Comparison of ENCODE assay signal across 9 cellular contexts in the genomic region with DNA sequence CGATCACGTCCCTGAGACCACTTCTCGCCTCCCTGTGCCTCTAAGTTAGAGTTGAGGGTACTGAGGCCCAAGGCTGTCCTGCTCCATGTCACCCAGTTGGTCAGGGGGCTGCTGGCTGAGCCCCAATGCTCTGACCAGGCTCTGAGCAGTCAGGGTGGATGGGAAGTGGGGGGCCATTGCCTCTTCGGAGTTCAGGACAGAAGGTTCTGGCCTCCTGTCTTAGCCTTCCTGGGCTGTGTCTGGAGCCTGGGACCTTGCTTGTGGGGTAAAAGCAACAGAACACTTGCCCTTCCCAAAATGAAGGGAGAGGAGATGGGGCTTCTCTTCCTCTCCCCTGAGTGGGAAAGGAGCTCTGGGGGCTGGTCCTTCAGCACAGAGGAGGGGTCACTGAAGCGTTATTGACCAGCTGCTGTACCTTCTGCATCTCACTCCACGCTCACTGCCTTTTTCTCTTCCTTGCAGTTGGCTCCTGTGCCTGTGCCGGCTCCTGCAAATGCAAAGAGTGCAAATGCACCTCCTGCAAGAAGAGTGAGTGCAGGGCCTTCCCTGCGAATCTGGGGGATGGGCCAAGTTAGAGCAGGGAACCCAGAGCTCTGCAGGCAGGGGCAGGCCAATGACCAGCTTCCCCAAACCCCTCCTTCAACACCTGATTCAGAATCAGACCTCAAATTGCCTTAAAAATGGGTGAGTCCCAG. TPM values are rescaled to one million over a fixed set of nuclear protein-coding genes. Genes with fewer than 3 reads are reported as not detected.
A peak's percentile ranks its signal among the peaks of the same experiment; 100 is the strongest.
DNase-seq lines count a peak whose midpoint lies in the region; ATAC-seq and TF ChIP-seq lines count a peak whose summit lies in the region.
"Had no signal": no experiment of that assay in that cellular context is flagged by ENCODE, and none has a peak within 500 bp of the region (broad histone marks: within the 10 kb centered on the region; RNA-seq: fewer than 3 reads in every experiment).

No MANE protein-coding gene starts in this region.

- no peaks in the 10 kb centered on the region for H3K79me1 ChIP-seq in H9 (ENCODE audit: insufficient read depth, low read depth, low read length, poor library complexity, severe bottlenecking)

- H2BK120ac ChIP-seq in H9 (ENCODE audit: low read depth, low read length, poor library complexity, severe bottlenecking) = no peak overlapping the region

- no peak overlapping the region for H2BK15ac ChIP-seq in H9 (ENCODE audit: low read depth, low read length)

- H3K4me3 ChIP-seq in BJ (ENCODE audit: low read depth, low read length) = peak overlapping the region; percentile 46
- peak overlapping the region; percentile 6 for H3K4me3 ChIP-seq in hepatocyte
- H3K4me3 ChIP-seq in spleen = peak overlapping the region in 7 of 8 donors; percentile 40 to 73 (median 53)

- H3K4me2 ChIP-seq in H9 (ENCODE audit: insufficient read depth, insufficient read length, low read length) = peak overlapping the region; percentile 79
- peak overlapping the region; percentile 78 for H3K4me2 ChIP-seq in hepatocyte

- POLR2A ChIA-PET in BJ (lab: Charles Lee) = interaction anchor here (0.5 kb wide), 1 partner anchor 9 kb away, joined by 3 read pairs; no protein-coding TSS in a partner anchor
- POLR2A ChIA-PET in activated CD8-positive, alpha-beta T cell treated with anti-CD3 and anti-CD28 coated beads for 36 hours (lab: Charles Lee) = interaction anchor here (0.6 to 2.5 kb wide), 15 partner anchors 9 to 404 kb away, joined by 3 to 13 read pairs (median 4); a partner anchor contains a TSS

- peaks cover 3 to 13% (median 8%) of the 10 kb centered on the region in 3 experiments; a peak in 6 of 7 replicates for H3K36me3 Mint-ChIP-seq in H9 (ENCODE audit: insufficient read depth in 1 of 3, low read depth in 3 of 3)
- peaks cover 12% of the 10 kb centered on the region for H3K36me3 Mint-ChIP-seq in activated CD8-positive, alpha-beta T cell treated with anti-CD3 and anti-CD28 coated beads for 36 hours (ENCODE audit: low read depth)

- no peak overlapping the region for H2BK5ac ChIP-seq in H9 (ENCODE audit: insufficient read length, low read length)

- no peak overlapping the region for H3K56ac ChIP-seq in H9 (ENCODE audit: insufficient read length, low read depth, low read length)

- H3K27me3 Mint-ChIP-seq in H9 (ENCODE audit: low read depth) = peaks cover 54% of the 10 kb centered on the region
- no peaks in the 10 kb centered on the region for H3K27me3 Mint-ChIP-seq in activated CD8-positive, alpha-beta T cell treated with anti-CD3 and anti-CD28 coated beads for 36 hours

- H3K27me3 ChIP-seq in BJ (ENCODE audit: control insufficient read depth, insufficient read depth, low read length) = no peaks in the 10 kb centered on the region
- H3K27me3 ChIP-seq in H9 (ENCODE audit: insufficient read depth, low read length) = no peaks in the 10 kb centered on the region
- H3K27me3 ChIP-seq in hepatocyte = peaks cover 16% of the 10 kb centered on the region
- H3K27me3 ChIP-seq in spleen (replicated peaks in 1 of 7) = peaks cover 0 to 6% (median 0%) of the 10 kb centered on the region in 7 donors

- H3K23ac ChIP-seq in H9 (ENCODE audit: insufficient read length, low read depth, low read length) = no peak overlapping the region

- H3K9me3 ChIP-seq in H9 (ENCODE audit: control insufficient read depth, low read depth, low read length) = no peaks in the 10 kb centered on the region
- no peaks in the 10 kb centered on the region for H3K9me3 ChIP-seq in hepatocyte (ENCODE audit: low read depth)
- H3K9me3 ChIP-seq in spleen = peaks cover 0 to 11% (median 3%) of the 10 kb centered on the region in 8 donors

- no peak overlapping the region for H3K27ac Mint-ChIP-seq in H9
- peak overlapping the region; percentile 88 for H3K27ac Mint-ChIP-seq in activated CD8-positive, alpha-beta T cell treated with anti-CD3 and anti-CD28 coated beads for 36 hours

- intact Hi-C loops in activated CD8-positive, alpha-beta T cell treated with anti-CD3 and anti-CD28 coated beads for 36 hours (cut with micrococcal nuclease) = loop anchor here (5.0 kb wide), 1 partner anchor 71 kb away; no protein-coding TSS in a partner anchor
- intact Hi-C loops in spleen (cut with DNase I; ENCODE audit: low total_unique reads) = loop anchor here (10.0 kb wide), 1 partner anchor 78 kb away; a partner anchor contains a TSS

- H4K8ac ChIP-seq in H9 (replicated peaks; ENCODE audit: insufficient read length, low read depth, low read length) = no peak overlapping the region

- H4K20me1 ChIP-seq in H9 (ENCODE audit: control insufficient read depth, insufficient read depth, insufficient read length) = no peaks in the 10 kb centered on the region
- H4K20me1 ChIP-seq in hepatocyte (ENCODE audit: insufficient read depth, poor library complexity, severe bottlenecking) = no peaks in the 10 kb centered on the region

- no peaks in the 10 kb centered on the region for H3K79me2 ChIP-seq in H9 (ENCODE audit: insufficient read depth, low read length)
- no peaks in the 10 kb centered on the region for H3K79me2 ChIP-seq in hepatocyte

- H2AK5ac ChIP-seq in H9 (ENCODE audit: insufficient read length, low read length) = no peak overlapping the region

- WGBS in H9 (ENCODE audit: extremely low coverage, insufficient read length, low lambda C conversion rate) = no CpG with 5 or more reads among the region's 8 CpGs
- WGBS in hepatocyte (ENCODE audit: low lambda C conversion rate, missing lambda C conversion rate) = 39% methylated on average over 8 of the region's 8 CpGs
- WGBS in spleen, 5 donors = 36 to 49% (median 40%) methylated on average over 7 to 8 of the region's 8 CpGs

- no peaks in the 10 kb centered on the region for H3K9me2 ChIP-seq in hepatocyte (replicated peaks; ENCODE audit: insufficient read depth)

- H3K9me3 Mint-ChIP-seq in H9 = peaks cover 9 to 11% of the 10 kb centered on the region in 2 experiments
- no peaks in the 10 kb centered on the region for H3K9me3 Mint-ChIP-seq in activated CD8-positive, alpha-beta T cell treated with anti-CD3 and anti-CD28 coated beads for 36 hours

- H3K4me1 ChIP-seq in H9 (ENCODE audit: insufficient read depth, low read length) (no peaks in the 10 kb centered on the region), hepatocyte (ENCODE audit: insufficient read depth) (peaks cover 7% of the 10 kb centered on the region), spleen (peaks cover 0 to 30% (median 23%) of the 10 kb centered on the region in 6 donors)

- CTCF ChIA-PET in BJ (lab: Yijun Ruan, JAX) = interaction anchor here (1.1 to 3.8 kb wide), 4 partner anchors 10 to 106 kb away, joined by 3 to 12 read pairs (median 8); no protein-coding TSS in a partner anchor
- CTCF ChIA-PET in activated CD8-positive, alpha-beta T cell treated with anti-CD3 and anti-CD28 coated beads for 36 hours (lab: Charles Lee) = interaction anchor here (0.7 to 2.4 kb wide), 6 partner anchors 9 to 106 kb away, joined by 3 to 17 read pairs (median 5); no protein-coding TSS in a partner anchor

- H3K27ac ChIP-seq in H9 (ENCODE audit: insufficient read length, low read depth, low read length) = no peak overlapping the region
- H3K27ac ChIP-seq in hepatocyte = no peak overlapping the region
- peak overlapping the region in 7 of 8 donors; percentile 61 to 86 (median 80) for H3K27ac ChIP-seq in spleen

- no peak overlapping the region for H4K5ac ChIP-seq in H9 (ENCODE audit: insufficient read length, low read depth, low read length)

- TF ChIP-seq POLR2A in spleen (IDR thresholded peaks at IDR 0.05) = no peak

- H3T11ph ChIP-seq in H9 (ENCODE audit: low read length) = no peak overlapping the region

- H3K14ac ChIP-seq in H9 (ENCODE audit: insufficient read depth, low read length) = no peak overlapping the region; the same call in 1 of the 2 replicates

- peak overlapping the region; percentile 83 to 89 for H3K4me3 Mint-ChIP-seq in H9
- H3K4me3 Mint-ChIP-seq in activated CD8-positive, alpha-beta T cell treated with anti-CD3 and anti-CD28 coated beads for 36 hours = peak overlapping the region; percentile 86

- peak; percentile 10 for ATAC-seq in activated CD8-positive, alpha-beta T cell treated with anti-CD3 and anti-CD28 coated beads for 36 hours
- no peak for ATAC-seq in GM21825 (IDR thresholded peaks at IDR 0.05; ENCODE audit: unreplicated experiment)

- H2BK20ac ChIP-seq in H9 (ENCODE audit: low read depth, low read length, poor library complexity, severe bottlenecking) = no peak overlapping the region

- peaks cover 8% of the 10 kb centered on the region for H3K23me2 ChIP-seq in H9 (ENCODE audit: insufficient read length, low read depth, low read length, poor library complexity, severe bottlenecking)

- no peak overlapping the region for H4K91ac ChIP-seq in H9 (ENCODE audit: insufficient read length, low read depth, low read length)

- no peak overlapping the region for H2BK12ac ChIP-seq in H9 (ENCODE audit: insufficient read length, low read depth, low read length)

- TF ChIP-seq CTCF in BJ (IDR thresholded peaks at IDR 0.05; ENCODE audit: insufficient read depth, low read depth, low read length) = no peak
- no peak for TF ChIP-seq CTCF in H9 (conservative IDR thresholded peaks at IDR 0.05)
- no peak for TF ChIP-seq CTCF in activated CD8-positive, alpha-beta T cell treated with anti-CD3 and anti-CD28 coated beads for 36 hours (IDR thresholded peaks at IDR 0.05)
- TF ChIP-seq CTCF in hepatocyte (IDR thresholded peaks at IDR 0.05; ENCODE audit: poor library complexity) = no peak
- TF ChIP-seq CTCF in spleen (IDR thresholded peaks at IDR 0.05 in 8 of 11, conservative IDR thresholded peaks at IDR 0.05 in 3 of 11) = no peak

- peaks cover 19 to 24% of the 10 kb centered on the region in 2 experiments for H3K4me1 Mint-ChIP-seq in H9
- peaks cover 21% of the 10 kb centered on the region for H3K4me1 Mint-ChIP-seq in activated CD8-positive, alpha-beta T cell treated with anti-CD3 and anti-CD28 coated beads for 36 hours (ENCODE audit: low read depth)

- H3K4ac ChIP-seq in H9 (ENCODE audit: low read depth, low read length) = no peak overlapping the region

- H3K18ac ChIP-seq in H9 (ENCODE audit: insufficient read length, low read depth, low read length) = no peak overlapping the region

- H3K9ac ChIP-seq in H9 (ENCODE audit: extremely low read depth, insufficient read length, low read length) = peak overlapping the region; percentile 27

- DNase-seq in BJ (ENCODE audit: low read depth) (no peak), H9 (no peak), hepatocyte (ENCODE audit: low spot score) (no peak), spleen (no peak), DMS114 treated with DMSO at 0.1 percent for 48 hours (lab: John Stamatoyannopoulos, UW; ENCODE audit: unreplicated experiment) (no peak), EL (no peak)
- DNase-seq in activated CD8-positive, alpha-beta T cell treated with anti-CD3 and anti-CD28 coated beads for 36 hours = no peak

- H2AFZ ChIP-seq in H9 (ENCODE audit: low read length) (no peak overlapping the region), hepatocyte (peak overlapping the region; percentile 43)

- H3K36me3 ChIP-seq in BJ (ENCODE audit: control insufficient read depth, insufficient read depth, low read length) (no peaks in the 10 kb centered on the region), hepatocyte (replicated peaks; ENCODE audit: insufficient read depth, low read depth) (no peaks in the 10 kb centered on the region), spleen (no peaks in the 10 kb centered on the region)

RNA-seq across cellular contexts. Expression of a gene that starts 0.6 kb away (rescaled TPM):
- polyA plus RNA-seq in BJ (2011; rRNA removed) (55.5 and 60.2 TPM in 2 replicates), hepatocyte (121 and 127 TPM in 2 replicates), spleen (100 to 1,000 TPM in 1 of 3 donors, 10 to 100 TPM in 2; 36.1 to 113 (median 44.4) TPM)
- 176 and 360 TPM in 2 replicates for polyA minus RNA-seq in BJ (2011; rRNA and poly(A)+ RNA removed)
- total RNA-seq in H9 (2021) (32.1 and 41.9 TPM in 2 replicates), hepatocyte (39.8 and 52.0 TPM in 2 replicates), spleen (10 to 100 TPM; 13.0 to 28.7 (median 19.4) TPM)
- total RNA-seq in activated CD8-positive, alpha-beta T cell treated with anti-CD3 and anti-CD28 coated beads for 36 hours = 10 to 100 TPM; 52.5 to 54.2 TPM

RNA-seq across cellular contexts. Expression of a gene that starts 13.2 kb away (rescaled TPM):
- polyA plus RNA-seq in BJ (2011; rRNA removed) = not detected in 2 replicates
- not detected in 2 replicates for polyA minus RNA-seq in BJ (2011; rRNA and poly(A)+ RNA removed)
- total RNA-seq in H9 (2021) = 10.7 and 12.5 TPM in 2 replicates
- 1 to 10 TPM; 2.3 to 2.7 TPM for total RNA-seq in activated CD8-positive, alpha-beta T cell treated with anti-CD3 and anti-CD28 coated beads for 36 hours
- total RNA-seq in hepatocyte = 2.1 TPM in 1 of 2 replicates, not detected in the other
- polyA plus RNA-seq in hepatocyte = 2.0 and 13.5 TPM in 2 replicates
- not detected for total RNA-seq in spleen
- 1 to 10 TPM in 1 of 3 donors, under 1 TPM in 2; 0.54 to 1.1 (median 0.96) TPM for polyA plus RNA-seq in spleen
- total RNA-seq: lung microvascular endothelial cell had no signal

RNA-seq across cellular contexts. Expression of a gene that starts 15.0 kb away (rescaled TPM):
- polyA plus RNA-seq in BJ (2011; rRNA removed) (2.4 and 2.9 TPM in 2 replicates), hepatocyte (44.5 and 45.3 TPM in 2 replicates), spleen (10 to 100 TPM in 2 of 3 donors, 1 to 10 TPM in 1; 3.2 to 12.2 (median 12.1) TPM)
- polyA minus RNA-seq in BJ (2011; rRNA and poly(A)+ RNA removed) = 0.81 and 3.1 TPM in 2 replicates
- total RNA-seq in H9 (2021) (23.4 and 26.2 TPM in 2 replicates), hepatocyte (49.7 and 64.1 TPM in 2 replicates), spleen (1 to 10 TPM in 2 of 7 donors, not detected in 5; 1.1 to 3.9 TPM)
- total RNA-seq in activated CD8-positive, alpha-beta T cell treated with anti-CD3 and anti-CD28 coated beads for 36 hours = 10 to 100 TPM; 35.9 to 39.0 TPM
- total RNA-seq: lung microvascular endothelial cell had no signal

RNA-seq across cellular contexts. Expression of a gene that starts 25.1 kb away (rescaled TPM):
- 7.8 and 11.3 TPM in 2 replicates for polyA plus RNA-seq in BJ (2011; rRNA removed)
- polyA minus RNA-seq in BJ (2011; rRNA and poly(A)+ RNA removed) = 10.8 and 11.2 TPM in 2 replicates
- 22.9 and 26.1 TPM in 2 replicates for total RNA-seq in H9 (2021)
- 1 to 10 TPM; 7.7 to 9.0 TPM for total RNA-seq in activated CD8-positive, alpha-beta T cell treated with anti-CD3 and anti-CD28 coated beads for 36 hours
- total RNA-seq in hepatocyte = 3.1 and 7.1 TPM in 2 replicates
- polyA plus RNA-seq in hepatocyte = 8.7 and 11.8 TPM in 2 replicates
- total RNA-seq in spleen = 10 to 100 TPM in 6 of 7 donors, 1 to 10 TPM in 1; 6.4 to 21.0 (median 13.6) TPM
- 10 to 100 TPM; 16.6 to 20.1 (median 19.4) TPM for polyA plus RNA-seq in spleen

RNA-seq across cellular contexts. Expression of a gene that starts 31.2 kb away (rescaled TPM):
- polyA plus RNA-seq in BJ (2011; rRNA removed) = not detected in 2 replicates
- polyA minus RNA-seq in BJ (2011; rRNA and poly(A)+ RNA removed) = not detected in 2 replicates
- total RNA-seq in H9 (2021) = not detected in 2 replicates
- total RNA-seq in activated CD8-positive, alpha-beta T cell treated with anti-CD3 and anti-CD28 coated beads for 36 hours = not detected
- total RNA-seq in hepatocyte = not detected in 2 replicates
- 0.47 and 2.2 TPM in 2 replicates for polyA plus RNA-seq in hepatocyte
- not detected for total RNA-seq in spleen
- polyA plus RNA-seq in spleen = not detected
- total RNA-seq: lung microvascular endothelial cell had no signal

Comparison
In these comparisons a context has a peak if more than half of its experiments do, and no peak if none do; other contexts are left out.
1. H3K27ac ChIP-seq: peak in spleen (7 of 8); none in H9 (single experiment) and hepatocyte (single experiment).
2. Peak in every context shown above with its lines, with median percentiles within 50 percentile points of each other: H3K4me3 ChIP-seq.